Comparison of ENCODE assay signal across 8 cellular contexts in genomic region chr7:44581907-44582603, GRCh38. TPM values are rescaled to one million over a fixed set of nuclear protein-coding genes. Genes with fewer than 3 reads are reported as not detected.
DNase-seq lines count a peak whose midpoint lies in the region; ATAC-seq lines count a peak whose summit lies in the region.

TMED4 (minus strand) TSS chr7:44582231; CDS start chr7:44582206, 25 bp downstream.

- peak within 1 kb of the TSS; percentile 90 for H3K4me3 Mint-ChIP-seq in dendritic cell treated with granulocyte-macrophage colony-stimulating factor and Interleukin-4, amounts not matched to agents 40 ng/mL and 50 ng/mL, for 4 days

- ATAC-seq in GM19372 (IDR thresholded peaks at IDR 0.05; ENCODE audit: low read depth, unreplicated experiment) (peak; percentile 86), HG03558 (IDR thresholded peaks at IDR 0.05; ENCODE audit: extremely low read depth, unreplicated experiment) (peak; percentile 69), left lobe of liver (peak; percentile 92)

- no peaks in the 10 kb centered on the region for H3K9me3 Mint-ChIP-seq in dendritic cell treated with granulocyte-macrophage colony-stimulating factor and Interleukin-4, amounts not matched to agents 40 ng/mL and 50 ng/mL, for 4 days

- H3K27me3 Mint-ChIP-seq in dendritic cell treated with granulocyte-macrophage colony-stimulating factor and Interleukin-4, amounts not matched to agents 40 ng/mL and 50 ng/mL, for 4 days: peaks cover 1% of the 10 kb centered on the region

- peaks cover 54% of the 10 kb centered on the region for H3K36me3 Mint-ChIP-seq in dendritic cell treated with granulocyte-macrophage colony-stimulating factor and Interleukin-4, amounts not matched to agents 40 ng/mL and 50 ng/mL, for 4 days (ENCODE audit: low read depth)

- peak within 1 kb of the TSS; percentile 97 for H3K27ac Mint-ChIP-seq in dendritic cell treated with granulocyte-macrophage colony-stimulating factor and Interleukin-4, amounts not matched to agents 40 ng/mL and 50 ng/mL, for 4 days

- intact Hi-C loops in dendritic cell treated with granulocyte-macrophage colony-stimulating factor and Interleukin-4, amounts not matched to agents 40 ng/mL and 50 ng/mL, for 4 days (cut with micrococcal nuclease): loop anchor here (2.0 kb wide), 2 partner anchors 215 to 265 kb away; partner anchors contain the start of gene PPIA

- H3K4me1 Mint-ChIP-seq in dendritic cell treated with granulocyte-macrophage colony-stimulating factor and Interleukin-4, amounts not matched to agents 40 ng/mL and 50 ng/mL, for 4 days (ENCODE audit: low read depth): peaks cover 34% of the 10 kb centered on the region

- DNase-seq in C1 segment of cervical spinal cord (lab: John Stamatoyannopoulos, UW) (peak; percentile 89 to 100 (median 98)), NCI-H748 treated with DMSO at 0.1 percent for 48 hours (lab: John Stamatoyannopoulos, UW) (peak; percentile 99), left lobe of liver (ENCODE audit: low spot score) (peak; percentile 100)
- peak; percentile 99 to 100 for DNase-seq in activated CD4-positive, alpha-beta T cell treated with anti-CD3 and anti-CD28 coated beads, Interleukin-2, amount 50 U/mL, for 24 hours (ENCODE audit: low read depth in 1 of 2, low spot score in 1 of 2)
- DNase-seq in stimulated activated CD4-positive, alpha-beta T cell treated with anti-CD3 and anti-CD28 coated beads, Interleukin-2, amount 100 ng/mL, for 4 hours (ENCODE audit: low read depth): peak; percentile 100

RNA-seq across cellular contexts. Expression of gene TMED4, which starts in this region (rescaled TPM):
- total RNA-seq in left lobe of liver: 45.5 TPM

Comparison
In these comparisons a context has a peak if more than half of its experiments do, and no peak if none do; other contexts are left out.
1. Peak in every context shown above with its lines: DNase-seq and ATAC-seq.